In the genomic region with DNA sequence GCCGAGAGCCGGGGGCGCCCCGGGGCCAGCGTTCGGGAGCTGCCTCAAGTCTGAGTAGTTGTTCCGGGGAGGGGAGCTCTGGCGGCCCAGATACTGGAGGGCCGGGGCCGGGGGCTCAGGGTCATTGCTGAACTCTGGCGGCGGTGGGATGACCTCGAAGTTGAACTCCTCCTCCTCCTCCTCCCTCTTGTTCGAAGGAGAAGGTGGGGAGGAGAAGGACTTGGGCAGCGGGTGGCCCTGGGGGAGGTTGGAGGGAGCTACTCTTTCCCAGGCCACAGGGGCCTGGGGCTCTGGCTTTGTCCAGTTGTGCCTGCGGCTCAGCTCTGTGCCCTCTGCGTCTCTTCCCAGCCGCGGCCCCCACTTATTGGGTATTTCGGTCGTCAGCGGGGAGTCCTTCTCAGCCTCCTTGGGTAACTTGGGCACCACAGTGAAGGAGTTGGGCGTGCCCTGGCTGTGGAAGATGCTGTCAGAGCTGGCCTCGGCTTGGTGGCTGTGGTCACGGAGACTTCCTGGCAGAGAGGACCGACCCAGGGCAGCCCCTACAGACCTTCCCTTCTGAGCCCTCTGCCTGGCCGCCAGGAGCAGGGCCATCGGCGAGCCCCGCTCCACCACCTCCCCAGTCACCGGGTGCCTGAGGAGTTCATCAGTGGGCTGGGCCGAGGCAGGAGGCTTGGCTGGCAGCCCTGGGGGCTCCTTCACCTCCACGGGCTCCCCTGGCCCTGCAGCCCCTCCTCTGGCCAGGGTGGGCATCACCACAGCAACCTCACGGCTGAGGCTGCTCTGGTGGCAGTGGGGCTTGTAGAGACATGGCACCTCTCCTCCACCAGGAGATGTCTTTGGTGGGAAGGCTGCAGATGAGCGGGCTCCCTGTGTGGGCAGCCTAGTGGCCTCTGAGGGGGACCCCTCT, we compare ENCODE assay signal across 9 cellular contexts. TPM values are rescaled to one million over a fixed set of nuclear protein-coding genes. Genes with fewer than 3 reads are reported as not detected.
DNase-seq lines count a peak whose midpoint lies in the region; ATAC-seq, FAIRE-seq and TF ChIP-seq lines count a peak whose summit lies in the region.
"Had no signal": no experiment of that assay in that cellular context is flagged by ENCODE, and none has a peak within 500 bp of the region (broad histone marks: within the 10 kb centered on the region; RNA-seq: fewer than 3 reads in every experiment).

No MANE protein-coding gene starts in this region.

- peak overlapping the region; percentile 45 for H3K4me3 Mint-ChIP-seq in CD4-positive, alpha-beta T cell
- H3K4me3 Mint-ChIP-seq in activated naive CD8-positive, alpha-beta T cell treated with anti-CD3 and anti-CD28 coated beads, Interleukin-2, amount 10 ng/mL, durations not matched to agents 7 days and 5 days, result peak overlapping the region; percentile 81
- peak overlapping the region; percentile 30 for H3K4me3 Mint-ChIP-seq in mesothelial cell of epicardium

- no peaks in the 10 kb centered on the region for H3K27me3 ChIP-seq in CD4-positive, alpha-beta T cell (ENCODE audit: control insufficient read depth, insufficient read depth, low read length)

- intact Hi-C loops in CD4-positive, alpha-beta T cell (cut with DNase I, micrococcal nuclease), result loop anchor here in 1 of 2 experiments (2.0 to 5.0 kb wide), 3 partner anchors 203 to 326 kb away; partner anchors contain the start of gene FRS3

- H3K36me3 Mint-ChIP-seq in CD4-positive, alpha-beta T cell (ENCODE audit: low read depth), result no peaks in the 10 kb centered on the region
- H3K36me3 Mint-ChIP-seq in activated naive CD8-positive, alpha-beta T cell treated with anti-CD3 and anti-CD28 coated beads, Interleukin-2, amount 10 ng/mL, durations not matched to agents 7 days and 5 days, result no peaks in the 10 kb centered on the region
- H3K36me3 Mint-ChIP-seq in mesothelial cell of epicardium, result peaks cover 27% of the 10 kb centered on the region

- POLR2A ChIA-PET in CD4-positive, alpha-beta T cell (lab: Charles Lee), result interaction anchor here (0.7 to 1.6 kb wide), 2 partner anchors 57 to 318 kb away, joined by 4 to 9 read pairs; partner anchors contain the start of gene TOMM6
- POLR2A ChIA-PET in activated naive CD8-positive, alpha-beta T cell treated with anti-CD3 and anti-CD28 coated beads, Interleukin-2, amount 10 ng/mL, durations not matched to agents 7 days and 5 days (lab: Charles Lee), result interaction anchor here (0.8 to 2.5 kb wide), 7 partner anchors 11 to 319 kb away, joined by 3 to 16 read pairs (median 3); partner anchors contain the start of gene TAF8

- no peaks in the 10 kb centered on the region for H3K9me3 ChIP-seq in CD4-positive, alpha-beta T cell (ENCODE audit: control insufficient read depth, low read length)

- DNase-seq in CD4-positive, alpha-beta T cell, result peak in 1 of 10 experiments; percentile 2
- DNase-seq in activated naive CD8-positive, alpha-beta T cell treated with anti-CD3 and anti-CD28 coated beads, Interleukin-2, amount 10 ng/mL, durations not matched to agents 7 days and 5 days, result no peak
- DNase-seq in mesothelial cell of epicardium (ENCODE audit: low spot score in 2 of 2, unreplicated experiment in 2 of 2), result no peak
- no peak for DNase-seq in RKO (ENCODE audit: low spot score)
- DNase-seq in foreskin melanocyte, result no peak
- no peak for DNase-seq in frontal cortex (ENCODE audit: low spot score in 2 of 2)

- no peak overlapping the region for H3K27ac ChIP-seq in CD4-positive, alpha-beta T cell (ENCODE audit: low read depth, low read length)

- CTCF ChIA-PET in CD4-positive, alpha-beta T cell (lab: Charles Lee), result interaction anchor here (0.6 to 2.1 kb wide), 15 partner anchors 10 to 1431 kb away, joined by 3 to 10 read pairs (median 3); partner anchors contain the start of genes MRPS10 and TAF8

- no peaks in the 10 kb centered on the region for H3K27me3 Mint-ChIP-seq in CD4-positive, alpha-beta T cell
- peaks cover 11% of the 10 kb centered on the region for H3K27me3 Mint-ChIP-seq in activated naive CD8-positive, alpha-beta T cell treated with anti-CD3 and anti-CD28 coated beads, Interleukin-2, amount 10 ng/mL, durations not matched to agents 7 days and 5 days
- H3K27me3 Mint-ChIP-seq in mesothelial cell of epicardium (ENCODE audit: low read depth), result no peaks in the 10 kb centered on the region

- H3K4me1 Mint-ChIP-seq in CD4-positive, alpha-beta T cell (ENCODE audit: low read depth), result peaks cover 8% of the 10 kb centered on the region
- peaks cover 16% of the 10 kb centered on the region for H3K4me1 Mint-ChIP-seq in activated naive CD8-positive, alpha-beta T cell treated with anti-CD3 and anti-CD28 coated beads, Interleukin-2, amount 10 ng/mL, durations not matched to agents 7 days and 5 days
- H3K4me1 Mint-ChIP-seq in mesothelial cell of epicardium, result peaks cover 25% of the 10 kb centered on the region

- TF ChIP-seq CTCF in CD4-positive, alpha-beta T cell (IDR thresholded peaks at IDR 0.05), result no peak
- TF ChIP-seq CTCF in mesothelial cell of epicardium (IDR thresholded peaks at IDR 0.05; ENCODE audit: unreplicated experiment), result no peak

- FAIRE-seq in frontal cortex (lab: Jason Lieb, UNC), result no peak

- no peak for ATAC-seq in CD4-positive, alpha-beta T cell (ENCODE audit: poor library complexity)
- ATAC-seq in HG03280 (IDR thresholded peaks at IDR 0.05; ENCODE audit: unreplicated experiment) (peak; percentile 21), GM19324 (IDR thresholded peaks at IDR 0.05; ENCODE audit: low FRiP score, unreplicated experiment) (no peak)
- no peak for ATAC-seq in activated naive CD8-positive, alpha-beta T cell treated with anti-CD3 and anti-CD28 coated beads, Interleukin-2, amount 10 ng/mL, durations not matched to agents 7 days and 5 days (ENCODE audit: low read depth)

- no peak overlapping the region for H3K27ac Mint-ChIP-seq in CD4-positive, alpha-beta T cell
- H3K27ac Mint-ChIP-seq in activated naive CD8-positive, alpha-beta T cell treated with anti-CD3 and anti-CD28 coated beads, Interleukin-2, amount 10 ng/mL, durations not matched to agents 7 days and 5 days, result peak overlapping the region; percentile 38
- H3K27ac Mint-ChIP-seq in mesothelial cell of epicardium, result no peak overlapping the region

- no peaks in the 10 kb centered on the region for H3K9me3 Mint-ChIP-seq in CD4-positive, alpha-beta T cell
- H3K9me3 Mint-ChIP-seq in activated naive CD8-positive, alpha-beta T cell treated with anti-CD3 and anti-CD28 coated beads, Interleukin-2, amount 10 ng/mL, durations not matched to agents 7 days and 5 days, result no peaks in the 10 kb centered on the region
- H3K9me3 Mint-ChIP-seq in mesothelial cell of epicardium, result no peaks in the 10 kb centered on the region

RNA-seq across cellular contexts. Expression of gene C6orf132, which starts 37.4 kb away (rescaled TPM):
- total RNA-seq in CD4-positive, alpha-beta T cell, result not detected
- total RNA-seq in activated naive CD8-positive, alpha-beta T cell treated with anti-CD3 and anti-CD28 coated beads, Interleukin-2, amount 10 ng/mL, durations not matched to agents 7 days and 5 days, result under 1 TPM; 0.08 to 0.14 TPM
- total RNA-seq in mesothelial cell of epicardium (22.4 to 23.9 TPM (median 22.5 TPM) in 3 replicates), frontal cortex (under 0.01 TPM)
- total RNA-seq: Daoy had no signal

RNA-seq across cellular contexts. Expression of gene TAF8, which starts 54.7 kb away (rescaled TPM):
- total RNA-seq in CD4-positive, alpha-beta T cell, result 10 to 100 TPM; 30.1 to 34.7 TPM
- 10 to 100 TPM; 46.2 to 50.4 TPM for total RNA-seq in activated naive CD8-positive, alpha-beta T cell treated with anti-CD3 and anti-CD28 coated beads, Interleukin-2, amount 10 ng/mL, durations not matched to agents 7 days and 5 days
- total RNA-seq in mesothelial cell of epicardium, result 32.1 to 38.9 TPM (median 36.5 TPM) in 3 replicates
- total RNA-seq in frontal cortex, result 4.5 TPM

Comparison
In these comparisons a context has a peak if more than half of its experiments do, and no peak if none do; other contexts are left out.
1. H3K4me3 Mint-ChIP-seq: peak in every context shown above with its lines; median percentile 81 in activated naive CD8-positive, alpha-beta T cell treated with anti-CD3 and anti-CD28 coated beads, Interleukin-2, amount 10 ng/mL, durations not matched to agents 7 days and 5 days; 45 in CD4-positive, alpha-beta T cell; 30 in mesothelial cell of epicardium.
2. RNA of gene C6orf132, which starts 37.4 kb away (total RNA-seq): 22.4 to 23.9 TPM in mesothelial cell of epicardium; 0.08 to 0.14 TPM in activated naive CD8-positive, alpha-beta T cell treated with anti-CD3 and anti-CD28 coated beads, Interleukin-2, amount 10 ng/mL, durations not matched to agents 7 days and 5 days, not detected in CD4-positive, alpha-beta T cell and under 0.01 TPM in frontal cortex (single experiment); every median in the first group is over 10 times any median in the second.